Comparison of ENCODE assay signal across 8 cellular contexts in the genomic region with DNA sequence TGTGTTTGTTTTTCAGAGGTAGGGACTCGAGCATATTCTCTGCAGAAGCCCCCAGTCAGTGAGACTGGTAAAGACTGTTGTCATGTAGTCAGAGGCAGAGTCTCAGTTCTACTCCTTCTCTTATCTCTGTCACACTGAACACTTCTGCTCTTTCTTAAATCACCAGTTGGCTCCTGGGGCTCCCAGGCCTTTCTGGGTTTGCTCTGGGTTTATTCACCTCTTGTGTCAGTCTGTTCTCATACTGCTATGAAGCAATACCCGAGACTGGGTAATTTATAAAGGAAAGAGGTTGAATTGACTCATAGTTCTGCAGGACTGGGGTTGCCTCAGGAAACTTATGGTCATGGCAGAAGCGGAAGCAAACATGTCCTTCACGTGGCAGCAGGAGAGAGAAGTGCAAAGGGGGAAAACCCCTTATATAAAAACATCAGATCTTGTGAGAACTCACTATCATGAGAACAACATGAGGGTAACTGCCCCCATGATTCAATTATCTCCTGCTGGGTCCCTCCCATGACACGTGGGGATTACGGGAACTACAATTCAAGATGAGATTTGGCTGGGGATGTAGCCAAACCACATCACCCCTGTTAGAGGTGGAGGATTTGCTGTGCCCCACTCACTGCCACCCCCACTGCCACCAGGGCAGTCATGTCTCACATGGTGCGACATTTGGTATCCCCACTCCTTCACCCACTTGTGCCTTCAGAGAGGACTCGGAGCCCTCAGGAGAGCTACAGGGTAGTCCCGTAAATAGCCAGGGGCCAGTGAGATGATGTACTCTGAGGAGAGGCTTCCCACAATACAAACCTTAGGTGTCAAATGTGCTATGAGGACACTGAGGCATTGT. TPM values are rescaled to one million over a fixed set of nuclear protein-coding genes. Genes with fewer than 3 reads are reported as not detected.
DNase-seq lines count a peak whose midpoint lies in the region; ATAC-seq and TF ChIP-seq lines count a peak whose summit lies in the region.

No MANE protein-coding gene starts in this region.

- H3K4me1 Mint-ChIP-seq in activated B cell treated with CpG ODN at 0.5 μM for 24 hours (peaks cover 50% of the 10 kb centered on the region), progenitor cell of endocrine pancreas (ENCODE audit: low read depth) (peaks cover 7% of the 10 kb centered on the region)
- peaks cover 53% of the 10 kb centered on the region for H3K4me1 Mint-ChIP-seq in dendritic cell treated with granulocyte-macrophage colony-stimulating factor and Interleukin-4, amounts not matched to agents 40 ng/mL and 50 ng/mL, for 4 days (ENCODE audit: low read depth)

- in situ Hi-C loops in ACHN (cut with HindIII; ENCODE audit: low pct_ligation_motif_present, low pct_unique_long_range_greater_than_20kb, low sequenced_read_pairs), result no loop called here

- peak overlapping the region; percentile 60 to 91 (median 87) for H3K27ac ChIP-seq in spleen

- H3K9me3 Mint-ChIP-seq in activated B cell treated with CpG ODN at 0.5 μM for 24 hours (no peaks in the 10 kb centered on the region), progenitor cell of endocrine pancreas (ENCODE audit: low read depth) (no peaks in the 10 kb centered on the region)
- H3K9me3 Mint-ChIP-seq in dendritic cell treated with granulocyte-macrophage colony-stimulating factor and Interleukin-4, amounts not matched to agents 40 ng/mL and 50 ng/mL, for 4 days, result no peaks in the 10 kb centered on the region

- TF ChIP-seq CTCF in activated B cell treated with CpG ODN at 0.5 μM for 24 hours (IDR thresholded peaks at IDR 0.05) (no peak), spleen (IDR thresholded peaks at IDR 0.05 in 8 of 11, conservative IDR thresholded peaks at IDR 0.05 in 3 of 11) (peak in 2 of 11 experiments; percentile 7 to 14), progenitor cell of endocrine pancreas (IDR thresholded peaks at IDR 0.05; ENCODE audit: unreplicated experiment) (no peak)

- peaks cover 15 to 59% (median 38%) of the 10 kb centered on the region in 6 donors for H3K4me1 ChIP-seq in spleen

- H3K9me3 ChIP-seq in spleen, result no peaks in the 10 kb centered on the region

- intact Hi-C loops in activated B cell treated with CpG ODN at 0.5 μM for 24 hours (cut with micrococcal nuclease) (loop anchor here (1.0 kb wide), 7 partner anchors 8 to 80 kb away; no protein-coding TSS in a partner anchor), spleen (cut with DNase I; ENCODE audit: low total_unique reads) (no loop called here)
- intact Hi-C loops in dendritic cell treated with granulocyte-macrophage colony-stimulating factor and Interleukin-4, amounts not matched to agents 40 ng/mL and 50 ng/mL, for 4 days (cut with micrococcal nuclease), result loop anchor here (5.0 kb wide), 1 partner anchor 37 kb away; a partner anchor contains a TSS

- ATAC-seq in HG03139 (IDR thresholded peaks at IDR 0.05; ENCODE audit: unreplicated experiment) (peak; percentile 65), activated B cell treated with CpG ODN at 0.5 μM for 24 hours (ENCODE audit: low read depth) (peak; percentile 84)

- H3K27ac Mint-ChIP-seq in activated B cell treated with CpG ODN at 0.5 μM for 24 hours (peak overlapping the region; percentile 95), progenitor cell of endocrine pancreas (no peak overlapping the region)
- H3K27ac Mint-ChIP-seq in dendritic cell treated with granulocyte-macrophage colony-stimulating factor and Interleukin-4, amounts not matched to agents 40 ng/mL and 50 ng/mL, for 4 days, result peak overlapping the region; percentile 71

- peaks cover 0 to 7% (median 0%) of the 10 kb centered on the region in 6 donors for H3K36me3 ChIP-seq in spleen

- whole genome bisulfite sequencing in spleen, 5 donors, result 23 to 55% (median 42%) methylated on average over 8 to 9 of the region's 9 CpGs

- POLR2A ChIA-PET in activated B cell treated with CpG ODN at 0.5 μM for 24 hours (lab: Charles Lee), result interaction anchor here (1.1 to 3.3 kb wide), 9 partner anchors 10 to 37 kb away, joined by 3 to 15 read pairs (median 5); no protein-coding TSS in a partner anchor

- TF ChIP-seq POLR2A in GM19193 (IDR thresholded peaks at IDR 0.05; ENCODE audit: extremely low read depth, insufficient read depth, insufficient read length) (peak; percentile 43), spleen (IDR thresholded peaks at IDR 0.05) (no peak)

- DNase-seq in activated B cell treated with CpG ODN at 0.5 μM for 24 hours (peak; percentile 44), spleen (peak; percentile 81), progenitor cell of endocrine pancreas (ENCODE audit: low spot score, unreplicated experiment) (no peak), ACHN (no peak), retina (no peak)

- H3K36me3 Mint-ChIP-seq in activated B cell treated with CpG ODN at 0.5 μM for 24 hours (ENCODE audit: low read depth) (peaks cover 1% of the 10 kb centered on the region), progenitor cell of endocrine pancreas (ENCODE audit: insufficient read depth) (peaks cover 1% of the 10 kb centered on the region)
- H3K36me3 Mint-ChIP-seq in dendritic cell treated with granulocyte-macrophage colony-stimulating factor and Interleukin-4, amounts not matched to agents 40 ng/mL and 50 ng/mL, for 4 days (ENCODE audit: low read depth), result no peaks in the 10 kb centered on the region

- H3K4me3 ChIP-seq in spleen, result peak overlapping the region in 1 of 8 donors; percentile 53

- no peaks in the 10 kb centered on the region for H3K27me3 ChIP-seq in spleen (replicated peaks in 1 of 7)

- H3K4me3 Mint-ChIP-seq in activated B cell treated with CpG ODN at 0.5 μM for 24 hours (peak overlapping the region; percentile 52), progenitor cell of endocrine pancreas (ENCODE audit: low read depth) (no peak overlapping the region)
- no peak overlapping the region for H3K4me3 Mint-ChIP-seq in dendritic cell treated with granulocyte-macrophage colony-stimulating factor and Interleukin-4, amounts not matched to agents 40 ng/mL and 50 ng/mL, for 4 days

- CTCF ChIA-PET in activated B cell treated with CpG ODN at 0.5 μM for 24 hours (lab: Charles Lee), result interaction anchor here (0.7 to 1.0 kb wide), 2 partner anchors 12 to 18 kb away, joined by 3 read pairs; no protein-coding TSS in a partner anchor

- H3K27me3 Mint-ChIP-seq in activated B cell treated with CpG ODN at 0.5 μM for 24 hours (no peaks in the 10 kb centered on the region), progenitor cell of endocrine pancreas (peaks cover 25% of the 10 kb centered on the region)
- peaks cover 3% of the 10 kb centered on the region for H3K27me3 Mint-ChIP-seq in dendritic cell treated with granulocyte-macrophage colony-stimulating factor and Interleukin-4, amounts not matched to agents 40 ng/mL and 50 ng/mL, for 4 days

RNA-seq across cellular contexts. Expression of a gene that starts 35.9 kb away (rescaled TPM):
- 33.2 and 33.3 TPM in 2 replicates for total RNA-seq in activated B cell treated with CpG ODN at 0.5 μM for 24 hours
- 10 to 100 TPM; 30.2 to 57.2 (median 44.8) TPM for total RNA-seq in spleen
- 10 to 100 TPM in 1 of 3 donors, 1 to 10 TPM in 2; 9.5 to 13.3 (median 9.7) TPM for polyA plus RNA-seq in spleen
- total RNA-seq in progenitor cell of endocrine pancreas, result 43.1 and 48.5 TPM in 2 replicates

Comparison
In these comparisons a context has a peak if more than half of its experiments do, and no peak if none do; other contexts are left out.
1. DNase-seq: peak in activated B cell treated with CpG ODN at 0.5 μM for 24 hours (single experiment) and spleen (single experiment); none in progenitor cell of endocrine pancreas (single experiment), ACHN (single experiment) and retina (single experiment).